ENCODE assay signal across 29 cellular contexts in the genomic region with DNA sequence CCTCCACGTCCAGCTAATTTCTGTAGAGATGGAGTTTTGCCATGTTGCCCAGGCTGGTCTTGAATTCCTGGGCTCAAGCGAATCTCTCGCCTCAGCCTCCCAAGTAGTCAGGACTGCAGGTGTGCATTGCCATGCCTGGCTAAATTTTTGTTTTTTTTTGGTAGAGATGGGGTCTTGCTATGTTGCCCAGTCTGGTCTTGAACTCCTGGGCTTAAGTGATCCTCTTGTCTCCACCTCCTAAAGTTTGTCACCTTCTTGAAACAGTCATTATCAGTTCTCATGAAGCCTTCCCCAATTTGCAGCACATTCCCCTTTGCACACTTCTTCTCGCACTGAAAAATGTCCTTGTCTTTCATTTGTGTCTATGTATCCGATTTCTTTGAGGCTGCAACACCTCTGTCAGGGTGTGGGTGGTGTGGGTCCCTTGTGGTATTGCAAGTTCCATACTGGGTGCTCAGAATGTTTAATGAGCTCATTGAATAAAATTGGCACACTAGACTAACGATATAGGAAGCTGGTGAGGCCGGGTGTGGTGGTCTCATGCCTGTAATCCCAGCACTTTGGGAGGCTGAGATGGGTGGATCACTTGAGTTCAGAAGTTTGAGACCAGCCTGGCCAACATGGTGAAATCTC. TPM values are rescaled to one million over a fixed set of nuclear protein-coding genes. Genes with fewer than 3 reads are reported as not detected.
"Had no signal": no experiment of that assay in that cellular context is flagged by ENCODE, and none has a peak within 500 bp of the region (broad histone marks: within the 10 kb centered on the region; RNA-seq: fewer than 3 reads in every experiment).

No MANE protein-coding gene starts in this region.

- FAIRE-seq: endometrium, frontal cortex, islet of Langerhans had no signal

- H3K4me3 ChIP-seq: coronary artery, dorsolateral prefrontal cortex, heart left ventricle, right atrium auricular region, sigmoid colon, skin epidermis, stomach, thoracic aorta, transverse colon had no signal

- H3K9me3 Mint-ChIP-seq: naive thymus-derived CD4-positive, alpha-beta T cell; neural crest cell had no signal

- H3K36me3 ChIP-seq: right atrium auricular region, sigmoid colon, thoracic aorta, transverse colon had no signal

- H3K27me3 ChIP-seq: dorsolateral prefrontal cortex, heart left ventricle, right atrium auricular region, transverse colon had no signal

- H3K27ac ChIP-seq: coronary artery, dorsolateral prefrontal cortex, heart left ventricle, right atrium auricular region, sigmoid colon, skin epidermis, stomach, thoracic aorta, transverse colon had no signal

- H3K27ac Mint-ChIP-seq: naive thymus-derived CD4-positive, alpha-beta T cell had no signal

- H3K9me3 ChIP-seq: heart left ventricle, right atrium auricular region, sigmoid colon, stomach, thoracic aorta, transverse colon had no signal

- H3K4me3 Mint-ChIP-seq: naive thymus-derived CD4-positive, alpha-beta T cell; neural crest cell had no signal

- ATAC-seq: esophagus mucosa; heart left ventricle; left lobe of liver; naive thymus-derived CD4-positive, alpha-beta T cell had no signal

- H3K4me1 ChIP-seq: transverse colon had no signal

- DNase-seq: dorsolateral prefrontal cortex; effector CD8-positive, alpha-beta T cell; heart left ventricle; hippocampal formation; kidney glomerular epithelial cell; mammary epithelial cell; naive thymus-derived CD4-positive, alpha-beta T cell; sigmoid colon; stimulated activated CD4-positive, alpha-beta T cell treated with anti-CD3 and anti-CD28 coated beads, Interleukin-2, amount 100 ng/mL, for 24 hours; stimulated activated CD4-positive, alpha-beta T cell treated with anti-CD3 and anti-CD28 coated beads, Interleukin-4, amount 100 ng/mL, for 4 hours; stimulated activated naive CD4-positive, alpha-beta T cell; stomach; substantia nigra; transverse colon had no signal

RNA-seq across cellular contexts. Expression of a gene that starts 2.9 kb away (rescaled TPM):
- total RNA-seq: chondrocyte, glomerular endothelial cell, left lobe of liver, lower leg skin, mesenteric fat pad, right atrium auricular region, thoracic aorta had no signal
- polyA plus RNA-seq: fibroblast of lung; heart left ventricle; naive thymus-derived CD4-positive, alpha-beta T cell had no signal
